Comparison of ENCODE assay signal across 10 cellular contexts in genomic region chr20:62874745-62875344, GRCh38. TPM values are rescaled to one million over a fixed set of nuclear protein-coding genes. Genes with fewer than 3 reads are reported as not detected.
DNase-seq lines count a peak whose midpoint lies in the region; ATAC-seq, FAIRE-seq and TF ChIP-seq lines count a peak whose summit lies in the region.
"Had no signal": no experiment of that assay in that cellular context is flagged by ENCODE, and none has a peak within 500 bp of the region (broad histone marks: within the 10 kb centered on the region; RNA-seq: fewer than 3 reads in every experiment).

No MANE protein-coding gene starts in this region.

- peaks cover 44% of the 10 kb centered on the region for H3K4me1 Mint-ChIP-seq in dendritic cell treated with granulocyte-macrophage colony-stimulating factor and Interleukin-4, amounts not matched to agents 40 ng/mL and 50 ng/mL, for 4 days (ENCODE audit: low read depth)
- H3K4me1 Mint-ChIP-seq in stimulated activated memory B cell treated with anti-CD40 and anti-IgM and Interleukin-4, amounts not matched to agents 10 μg/mL and 1 μg/mL and 100 μg/mL, for 72 hours = peaks cover 27% of the 10 kb centered on the region

- no peaks in the 10 kb centered on the region for H3K27me3 ChIP-seq in right atrium auricular region
- H3K27me3 ChIP-seq in heart left ventricle = no peaks in the 10 kb centered on the region

- 92 to 95% (median 93%) methylated on average over 14 to 16 of the region's 20 CpGs for WGBS in heart left ventricle, 4 donors

- H3K27ac Mint-ChIP-seq in dendritic cell treated with granulocyte-macrophage colony-stimulating factor and Interleukin-4, amounts not matched to agents 40 ng/mL and 50 ng/mL, for 4 days = peak overlapping the region; percentile 39
- H3K27ac Mint-ChIP-seq in stimulated activated memory B cell treated with anti-CD40 and anti-IgM and Interleukin-4, amounts not matched to agents 10 μg/mL and 1 μg/mL and 100 μg/mL, for 72 hours = peak overlapping the region; percentile 7

- ATAC-seq in heart left ventricle (no peak), GM18873 (IDR thresholded peaks at IDR 0.05; ENCODE audit: low FRiP score, unreplicated experiment) (no peak)
- no peak for ATAC-seq in stimulated activated memory B cell treated with anti-CD40 and anti-IgM and Interleukin-4, amounts not matched to agents 10 μg/mL and 1 μg/mL and 100 μg/mL, for 72 hours

- no peak overlapping the region for H3K4me3 Mint-ChIP-seq in dendritic cell treated with granulocyte-macrophage colony-stimulating factor and Interleukin-4, amounts not matched to agents 40 ng/mL and 50 ng/mL, for 4 days
- no peak overlapping the region for H3K4me3 Mint-ChIP-seq in stimulated activated memory B cell treated with anti-CD40 and anti-IgM and Interleukin-4, amounts not matched to agents 10 μg/mL and 1 μg/mL and 100 μg/mL, for 72 hours

- peaks cover 16% of the 10 kb centered on the region for H3K36me3 Mint-ChIP-seq in dendritic cell treated with granulocyte-macrophage colony-stimulating factor and Interleukin-4, amounts not matched to agents 40 ng/mL and 50 ng/mL, for 4 days (ENCODE audit: low read depth)
- peaks cover 6% of the 10 kb centered on the region for H3K36me3 Mint-ChIP-seq in stimulated activated memory B cell treated with anti-CD40 and anti-IgM and Interleukin-4, amounts not matched to agents 10 μg/mL and 1 μg/mL and 100 μg/mL, for 72 hours

- peak overlapping the region; percentile 48 to 57 for H3K27ac ChIP-seq in right atrium auricular region
- H3K27ac ChIP-seq in heart left ventricle = peak overlapping the region in 3 of 12 donors; percentile 8 to 69 (median 18)

- intact Hi-C loops in heart left ventricle (cut with DNase I) = loop anchor here in 6 of 10 donors (5.0 to 10.0 kb wide), 3 partner anchors 50 to 132 kb away; partner anchors contain the start of genes DIDO1 (in 4 of the 6) and BHLHE23 (in 3 of the 6)
- intact Hi-C loops in dendritic cell treated with granulocyte-macrophage colony-stimulating factor and Interleukin-4, amounts not matched to agents 40 ng/mL and 50 ng/mL, for 4 days (cut with micrococcal nuclease) = loop anchor here (5.0 kb wide), 1 partner anchor 132 kb away; the partner anchor contains the start of gene BHLHE23

- H3K27me3 Mint-ChIP-seq in dendritic cell treated with granulocyte-macrophage colony-stimulating factor and Interleukin-4, amounts not matched to agents 40 ng/mL and 50 ng/mL, for 4 days = peaks cover 21% of the 10 kb centered on the region
- H3K27me3 Mint-ChIP-seq in stimulated activated memory B cell treated with anti-CD40 and anti-IgM and Interleukin-4, amounts not matched to agents 10 μg/mL and 1 μg/mL and 100 μg/mL, for 72 hours = peaks cover 31% of the 10 kb centered on the region

- no peak for TF ChIP-seq POLR2A in heart left ventricle (IDR thresholded peaks at IDR 0.05)

- H3K4me3 ChIP-seq in right atrium auricular region (no peak overlapping the region), heart left ventricle (no peak overlapping the region)

- peaks cover 2% of the 10 kb centered on the region for H3K36me3 ChIP-seq in right atrium auricular region
- peaks cover 0 to 4% (median 0%) of the 10 kb centered on the region in 9 donors for H3K36me3 ChIP-seq in heart left ventricle

- DNase-seq in right atrium auricular region (ENCODE audit: low spot score) (no peak), heart left ventricle (no peak), NCI-H69 (lab: John Stamatoyannopoulos, UW) (peak; percentile 11), RCC 7860 (ENCODE audit: low spot score) (no peak)
- DNase-seq in activated T-cell treated with anti-CD3 and anti-CD28 coated beads, Interleukin-2, amount 50 U/mL, for 48 hours = no peak
- DNase-seq: activated CD8-positive, alpha-beta memory T cell treated with anti-CD3 and anti-CD28 coated beads, Interleukin-2, amount 50 U/mL, for 48 hours; stimulated activated CD4-positive, alpha-beta T cell treated with anti-CD3 and anti-CD28 coated beads, Interleukin-4, amount 100 ng/mL, for 1 hour had no signal

- no peak for FAIRE-seq in RCC 7860 (lab: Jason Lieb, UNC)

- TF ChIP-seq CTCF in right atrium auricular region (IDR thresholded peaks at IDR 0.05) = no peak
- no peak for TF ChIP-seq CTCF in heart left ventricle (IDR thresholded peaks at IDR 0.05)

- no peaks in the 10 kb centered on the region for H3K9me3 Mint-ChIP-seq in dendritic cell treated with granulocyte-macrophage colony-stimulating factor and Interleukin-4, amounts not matched to agents 40 ng/mL and 50 ng/mL, for 4 days
- H3K9me3 Mint-ChIP-seq in stimulated activated memory B cell treated with anti-CD40 and anti-IgM and Interleukin-4, amounts not matched to agents 10 μg/mL and 1 μg/mL and 100 μg/mL, for 72 hours = no peaks in the 10 kb centered on the region

- H3K9me3 ChIP-seq in right atrium auricular region (no peaks in the 10 kb centered on the region), heart left ventricle (peaks cover 0 to 6% (median 0%) of the 10 kb centered on the region in 12 donors)

- peaks cover 0 to 23% of the 10 kb centered on the region in 2 donors for H3K4me1 ChIP-seq in right atrium auricular region
- peaks cover 8 to 34% (median 22%) of the 10 kb centered on the region in 12 donors for H3K4me1 ChIP-seq in heart left ventricle

RNA-seq across cellular contexts. Expression of gene TCFL5, which starts 13.2 kb away (rescaled TPM):
- total RNA-seq in right atrium auricular region (1 to 10 TPM; 4.8 to 6.4 TPM), heart left ventricle (1 to 10 TPM; 4.5 to 8.2 (median 6.1) TPM)
- 1 to 10 TPM; 2.5 to 3.7 TPM for polyA plus RNA-seq in heart left ventricle

RNA-seq across cellular contexts. Expression of gene DIDO1, which starts 51.5 kb away (rescaled TPM):
- total RNA-seq in right atrium auricular region = 10 to 100 TPM; 34.7 to 37.5 TPM
- 10 to 100 TPM; 27.5 to 46.2 (median 38.9) TPM for total RNA-seq in heart left ventricle
- 10 to 100 TPM; 16.5 to 20.1 TPM for polyA plus RNA-seq in heart left ventricle

RNA-seq across cellular contexts. Expression of gene COL9A3, which starts 58.0 kb away (rescaled TPM):
- total RNA-seq in right atrium auricular region = 1 to 10 TPM; 4.2 to 5.7 TPM
- 1 to 10 TPM in 8 of 9 donors, under 1 TPM in 1; 0.67 to 6.0 (median 1.9) TPM for total RNA-seq in heart left ventricle
- 1 to 10 TPM; 2.0 to 4.7 TPM for polyA plus RNA-seq in heart left ventricle
